ENCODE assay signal across 13 cellular contexts in the genomic region with DNA sequence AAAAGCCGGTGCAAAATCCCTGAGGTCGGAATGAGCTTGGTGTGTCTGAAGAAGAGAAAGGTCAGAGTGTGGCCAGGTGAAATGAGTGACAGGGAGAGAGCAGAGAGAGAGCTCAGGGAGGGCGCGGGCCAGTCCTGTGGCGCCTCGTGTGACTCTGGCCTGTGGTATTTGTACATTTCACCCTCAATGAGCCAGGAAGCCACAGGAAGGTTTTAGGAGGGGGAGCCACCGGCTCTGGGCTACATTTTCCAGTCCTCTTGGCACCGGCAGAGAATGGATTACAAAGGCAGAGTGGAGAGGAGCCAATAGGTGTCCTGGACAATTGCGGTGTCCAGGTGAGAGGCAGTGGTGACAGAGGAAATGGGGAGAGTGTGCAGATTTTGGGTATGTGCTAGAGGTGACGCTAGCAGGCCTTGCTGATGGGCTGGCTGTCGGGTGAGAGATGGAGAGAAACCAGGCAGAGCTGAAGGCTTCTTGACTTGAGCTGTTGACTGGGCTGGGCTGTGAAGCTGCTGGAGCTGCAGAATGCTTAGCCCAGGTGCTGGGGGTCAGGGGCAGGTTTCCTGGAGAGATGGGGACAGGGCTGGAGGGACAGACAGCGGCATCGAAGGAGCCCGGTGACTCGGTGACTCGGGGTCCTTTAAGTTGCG. TPM values are rescaled to one million over a fixed set of nuclear protein-coding genes. Genes with fewer than 3 reads are reported as not detected.
DNase-seq lines count a peak whose midpoint lies in the region; ATAC-seq, FAIRE-seq and TF ChIP-seq lines count a peak whose summit lies in the region.
"Had no signal": no experiment of that assay in that cellular context is flagged by ENCODE, and none has a peak within 500 bp of the region (broad histone marks: within the 10 kb centered on the region; RNA-seq: fewer than 3 reads in every experiment).

No MANE protein-coding gene starts in this region.

- peak; percentile 69 for FAIRE-seq in urothelium cell line (lab: Jason Lieb, UNC)
- FAIRE-seq: frontal cortex, G401.6 had no signal

- CTCF ChIA-PET in OCI-LY7 (lab: Charles Lee; ENCODE audit: unreplicated experiment), result no interaction called here

- H4K20me1 ChIP-seq in OCI-LY7 (ENCODE audit: insufficient read depth, low read length), result no peaks in the 10 kb centered on the region

- intact Hi-C loops in left ventricle myocardium inferior (cut with micrococcal nuclease), result no loop called here
- intact Hi-C loops in OCI-LY7 (cut with micrococcal nuclease; ENCODE audit: unreplicated experiment), result no loop called here
- intact Hi-C loops in posterior vena cava (cut with DNase I), result no loop called here

- H2AFZ ChIP-seq in OCI-LY7 (ENCODE audit: low read length), result no peak overlapping the region

- POLR2A ChIA-PET in OCI-LY7 (lab: Charles Lee), result no interaction called here

- H3K4me3 ChIP-seq in cardiac muscle cell (no peak overlapping the region), left ventricle myocardium inferior (no peak overlapping the region), right atrium auricular region (no peak overlapping the region), OCI-LY7 (ENCODE audit: low read depth, low read length, poor library complexity, severe bottlenecking) (no peak overlapping the region)
- H3K4me3 ChIP-seq: breast epithelium had no signal

- H3K27me3 ChIP-seq in cardiac muscle cell, result no peaks in the 10 kb centered on the region
- H3K27me3 ChIP-seq in left ventricle myocardium inferior (ENCODE audit: low read depth), result no peaks in the 10 kb centered on the region
- no peaks in the 10 kb centered on the region for H3K27me3 ChIP-seq in right atrium auricular region
- H3K27me3 ChIP-seq: breast epithelium had no signal

- peak; percentile 49 to 71 for DNase-seq in cardiac muscle cell (ENCODE audit: low read depth in 1 of 2, low spot score in 1 of 2)
- DNase-seq in left ventricle myocardium inferior, result no peak
- DNase-seq in astrocyte of the hippocampus (ENCODE audit: low read depth, low spot score), result peak; percentile 94
- no peak for DNase-seq in right atrium auricular region (ENCODE audit: low spot score)
- peak; percentile 83 for DNase-seq in urothelium cell line (ENCODE audit: low spot score)
- no peak for DNase-seq in OCI-LY7 (ENCODE audit: low spot score)
- no peak for DNase-seq in posterior vena cava (ENCODE audit: low spot score)
- DNase-seq: NCI-H1048, T1000 had no signal

- no peak for ATAC-seq in HG02885 (IDR thresholded peaks at IDR 0.05; ENCODE audit: poor library complexity, unreplicated experiment)

- peaks cover 51% of the 10 kb centered on the region for H3K4me1 ChIP-seq in cardiac muscle cell (ENCODE audit: low read depth)
- H3K4me1 ChIP-seq in left ventricle myocardium inferior, result peaks cover 6% of the 10 kb centered on the region
- H3K4me1 ChIP-seq in right atrium auricular region, result peaks cover 0 to 45% of the 10 kb centered on the region in 2 donors
- no peaks in the 10 kb centered on the region for H3K4me1 ChIP-seq in OCI-LY7 (ENCODE audit: insufficient read depth, low read length, poor library complexity, severe bottlenecking)
- H3K4me1 ChIP-seq: breast epithelium had no signal

- H3K27ac ChIP-seq in cardiac muscle cell (peak overlapping the region; percentile 91), left ventricle myocardium inferior (replicated peaks) (no peak overlapping the region), right atrium auricular region (peak overlapping the region; percentile 48 to 73), OCI-LY7 (ENCODE audit: low read depth, low read length, poor library complexity, severe bottlenecking) (no peak overlapping the region)
- H3K27ac ChIP-seq: breast epithelium had no signal

- no peaks in the 10 kb centered on the region for H3K9me3 ChIP-seq in cardiac muscle cell (ENCODE audit: low read depth)
- H3K9me3 ChIP-seq in left ventricle myocardium inferior (replicated peaks), result no peaks in the 10 kb centered on the region
- no peaks in the 10 kb centered on the region for H3K9me3 ChIP-seq in right atrium auricular region
- H3K9me3 ChIP-seq in OCI-LY7 (ENCODE audit: low read length), result no peaks in the 10 kb centered on the region
- H3K9me3 ChIP-seq: breast epithelium had no signal

- no peaks in the 10 kb centered on the region for H3K9me2 ChIP-seq in OCI-LY7 (ENCODE audit: insufficient read depth, low read length)

- H3K36me3 ChIP-seq in cardiac muscle cell, result no peaks in the 10 kb centered on the region
- no peaks in the 10 kb centered on the region for H3K36me3 ChIP-seq in left ventricle myocardium inferior
- H3K36me3 ChIP-seq in right atrium auricular region, result no peaks in the 10 kb centered on the region
- no peaks in the 10 kb centered on the region for H3K36me3 ChIP-seq in OCI-LY7 (ENCODE audit: insufficient read depth, low read length)
- H3K36me3 ChIP-seq: breast epithelium had no signal

- TF ChIP-seq CTCF in cardiac muscle cell (IDR thresholded peaks at IDR 0.05; ENCODE audit: low read depth, low read length), result no peak
- TF ChIP-seq CTCF in left ventricle myocardium inferior (IDR thresholded peaks at IDR 0.05; ENCODE audit: borderline replicate concordance), result no peak
- TF ChIP-seq CTCF in right atrium auricular region (IDR thresholded peaks at IDR 0.05), result no peak
- no peak for TF ChIP-seq CTCF in OCI-LY7 (conservative IDR thresholded peaks at IDR 0.05; ENCODE audit: low read length)

- BruUV-seq in OCI-LY7 (replicated peaks; lab: Mats Ljungman, UMichigan), result no TSS peak

- H3K4me2 ChIP-seq in OCI-LY7 (ENCODE audit: low read length), result no peak overlapping the region

- no peaks in the 10 kb centered on the region for H3K79me2 ChIP-seq in OCI-LY7 (ENCODE audit: insufficient read depth, low read depth, low read length)

RNA-seq across cellular contexts. Expression of gene COL13A1, which starts 38.1 kb away (rescaled TPM):
- 72.3 and 150 TPM in 2 replicates for total RNA-seq in cardiac muscle cell
- 57.2 and 95.2 TPM in 2 replicates for polyA plus RNA-seq in cardiac muscle cell
- 2.5 TPM for total RNA-seq in left ventricle myocardium inferior
- 10 to 100 TPM in 1 of 2 donors, 1 to 10 TPM in 1; 5.7 to 11.8 TPM for total RNA-seq in right atrium auricular region
- total RNA-seq in OCI-LY7 (2014; rRNA removed; shearing (Covaris generic)), result 0.06 TPM in 1 of 2 replicates, not detected in the other
- not detected in 2 replicates for total RNA-seq in OCI-LY7 (2022)
- total RNA-seq in posterior vena cava, result 1 to 10 TPM in 1 of 2 donors, under 1 TPM in 1; 0.48 to 1.3 TPM

Comparison
In these comparisons a context has a peak if more than half of its experiments do, and no peak if none do; other contexts are left out.
1. DNase-seq: peak in cardiac muscle cell (2 of 2), astrocyte of the hippocampus (single experiment) and urothelium cell line (single experiment); none in left ventricle myocardium inferior (single experiment), right atrium auricular region (single experiment), OCI-LY7 (single experiment) and posterior vena cava (single experiment).
2. H3K27ac ChIP-seq: peak in cardiac muscle cell (single experiment) and right atrium auricular region (2 of 2); none in left ventricle myocardium inferior (single experiment) and OCI-LY7 (single experiment).